ENCODE assay signal across 9 cellular contexts in the genomic region with DNA sequence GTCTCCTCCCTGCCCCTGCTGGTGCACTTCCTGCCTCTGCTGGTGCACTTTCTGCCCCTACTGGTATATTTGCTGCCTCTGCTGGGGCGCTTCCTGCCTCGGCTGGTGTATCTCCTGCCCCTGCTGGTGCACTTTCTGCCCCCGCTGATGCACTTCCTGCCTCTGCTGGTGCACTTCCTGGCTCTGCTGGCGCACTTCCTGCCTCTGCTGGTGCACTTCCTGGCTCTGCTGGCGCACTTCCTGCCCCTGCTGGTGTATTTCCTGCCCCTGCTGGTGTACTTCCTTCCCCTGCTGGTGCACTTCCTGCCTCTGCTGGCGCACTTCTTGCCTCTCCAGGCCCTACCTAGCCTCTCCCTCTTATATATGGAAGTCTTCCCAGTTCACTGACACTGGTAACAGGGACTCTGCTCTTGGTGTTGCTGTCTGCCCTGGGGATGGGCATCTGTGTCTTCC. TPM values are rescaled to one million over a fixed set of nuclear protein-coding genes. Genes with fewer than 3 reads are reported as not detected.
DNase-seq lines count a peak whose midpoint lies in the region; ATAC-seq lines count a peak whose summit lies in the region.
"Had no signal": no experiment of that assay in that cellular context is flagged by ENCODE, and none has a peak within 500 bp of the region (broad histone marks: within the 10 kb centered on the region; RNA-seq: fewer than 3 reads in every experiment).

No MANE protein-coding gene starts in this region.

- no peaks in the 10 kb centered on the region for H3K79me2 ChIP-seq in Karpas-422 (ENCODE audit: low read length)

- H3K36me3 ChIP-seq in Karpas-422 (ENCODE audit: insufficient read depth, low read length): peaks cover 10% of the 10 kb centered on the region; the same call in 1 of the 2 replicates
- H3K36me3 ChIP-seq in H7 (replicated peaks; ENCODE audit: control insufficient read depth, insufficient read depth, low read length): no peaks in the 10 kb centered on the region

- H3K9me3 ChIP-seq in Karpas-422 (ENCODE audit: low read length): no peaks in the 10 kb centered on the region

- peak overlapping the region; percentile 55; the same call in 1 of the 2 replicates for H2AFZ ChIP-seq in Karpas-422 (ENCODE audit: low read length)

- H3K4me1 ChIP-seq in Karpas-422 (ENCODE audit: low read length): peaks cover 21% of the 10 kb centered on the region

- H4K20me1 ChIP-seq in Karpas-422 (ENCODE audit: insufficient read depth, low read depth, low read length): no peaks in the 10 kb centered on the region

- ATAC-seq in left cardiac atrium (peak; percentile 27 to 78), HG02852 (IDR thresholded peaks at IDR 0.05; ENCODE audit: unreplicated experiment) (no peak), HG03196 (IDR thresholded peaks at IDR 0.05; ENCODE audit: unreplicated experiment) (no peak), GM21717 (IDR thresholded peaks at IDR 0.05; ENCODE audit: unreplicated experiment) (no peak)
- ATAC-seq: Panc1 had no signal

- peak overlapping the region; percentile 84 for H3K4me2 ChIP-seq in Karpas-422 (ENCODE audit: low read depth, low read length, poor library complexity, severe bottlenecking)

- H3K9me2 ChIP-seq in Karpas-422 (replicated peaks; ENCODE audit: insufficient read depth, low read length): 0 out of 2 replicates have a peak, but pooled peaks cover 3% of the 10 kb centered on the region

- H3K4me3 ChIP-seq in Karpas-422 (ENCODE audit: low read length): peak overlapping the region; percentile 77
- no peak overlapping the region for H3K4me3 ChIP-seq in H7 (ENCODE audit: insufficient read depth, low read depth, low read length)

- H3K27me3 ChIP-seq in Karpas-422 (ENCODE audit: low read length): no peaks in the 10 kb centered on the region
- no peaks in the 10 kb centered on the region for H3K27me3 ChIP-seq in H7 (ENCODE audit: control insufficient read depth, insufficient read depth, low read length)

- peak overlapping the region; percentile 72 for H3K9ac ChIP-seq in Karpas-422 (ENCODE audit: low read length)

- H3K27ac ChIP-seq in Karpas-422 (ENCODE audit: low read length): peak overlapping the region; percentile 78

- DNase-seq in Karpas-422 (peak; percentile 96), left cardiac atrium (peak; percentile 40), H7 (no peak)
- peak; percentile 58 to 74 for DNase-seq in activated CD8-positive, alpha-beta memory T cell treated with anti-CD3 and anti-CD28 coated beads for 4 hours (ENCODE audit: low read depth in 2 of 2)
- peak; percentile 53 to 57 for DNase-seq in stimulated activated CD8-positive, alpha-beta memory T cell treated with anti-CD3 and anti-CD28 coated beads, Interleukin-7, amount 100 ng/mL, for 1 hour (ENCODE audit: low read depth in 2 of 2)

- intact Hi-C loops in left cardiac atrium (cut with DNase I): no loop called here

RNA-seq across cellular contexts. Expression of a gene that starts 10.1 kb away (rescaled TPM):
- 69.4 and 120 TPM in 2 replicates for total RNA-seq in Karpas-422 (2014; rRNA removed; shearing (Covaris generic); ENCODE audit: low replicate concordance)
- 10 to 100 TPM; 21.4 to 33.8 TPM for total RNA-seq in left cardiac atrium
- 96.3 and 117 TPM in 2 replicates for total RNA-seq in H7 (2014; rRNA removed; shearing (Covaris generic))

RNA-seq across cellular contexts. Expression of a gene that starts 36.1 kb away (rescaled TPM):
- not detected in 2 replicates for total RNA-seq in Karpas-422 (2014; rRNA removed; shearing (Covaris generic); ENCODE audit: low replicate concordance)
- total RNA-seq in left cardiac atrium: not detected
- total RNA-seq in H7 (2014; rRNA removed; shearing (Covaris generic)): not detected in 2 replicates

RNA-seq across cellular contexts. Expression of a gene that starts 38.9 kb away (rescaled TPM):
- 8.4 and 11.6 TPM in 2 replicates for total RNA-seq in Karpas-422 (2014; rRNA removed; shearing (Covaris generic); ENCODE audit: low replicate concordance)
- total RNA-seq in left cardiac atrium: 1 to 10 TPM; 2.1 to 5.7 TPM
- 1.7 and 4.2 TPM in 2 replicates for total RNA-seq in H7 (2014; rRNA removed; shearing (Covaris generic))

RNA-seq across cellular contexts. Expression of a gene that starts 48.5 kb away (rescaled TPM):
- total RNA-seq in Karpas-422 (2014; rRNA removed; shearing (Covaris generic); ENCODE audit: low replicate concordance): 4.0 and 16.9 TPM in 2 replicates
- 10 to 100 TPM in 1 of 2 donors, 1 to 10 TPM in 1; 7.5 to 12.9 TPM for total RNA-seq in left cardiac atrium
- 24.7 and 26.6 TPM in 2 replicates for total RNA-seq in H7 (2014; rRNA removed; shearing (Covaris generic))

Comparison
In these comparisons a context has a peak if more than half of its experiments do, and no peak if none do; other contexts are left out.
1. ATAC-seq: peak in left cardiac atrium (2 of 2); none in HG02852 (single experiment), HG03196 (single experiment) and GM21717 (single experiment).